ENCODE assay signal across 23 cellular contexts in genomic region chr1:30485072-30485471, GRCh38.
A peak's percentile ranks its signal among the peaks of the same experiment; 100 is the strongest.
DNase-seq lines count a peak whose midpoint lies in the region; ATAC-seq, FAIRE-seq and TF ChIP-seq lines count a peak whose summit lies in the region.
"Had no signal": no experiment of that assay in that cellular context is flagged by ENCODE, and none has a peak within 500 bp of the region (broad histone marks: within the 10 kb centered on the region; RNA-seq: fewer than 3 reads in every experiment).

No MANE protein-coding gene starts in this region.

- H3K4me1 ChIP-seq in HepG2 (ENCODE audit: insufficient read depth, low read length): no peaks in the 10 kb centered on the region
- no peaks in the 10 kb centered on the region for H3K4me1 ChIP-seq in right lobe of liver
- H3K4me1 ChIP-seq in sigmoid colon: no peaks in the 10 kb centered on the region
- no peaks in the 10 kb centered on the region for H3K4me1 ChIP-seq in mammary epithelial cell (ENCODE audit: insufficient read depth, low read length)
- H3K4me1 ChIP-seq: A549; BE2C; BLaER1 treated with 17β-estradiol and CSF1 and Interleukin-3, amounts not matched to agents 10 nM and 100 nM; Caco-2; HAP-1 had no signal

- H3K4me3 ChIP-seq in HepG2 (replicated peaks in 1 of 3; ENCODE audit: insufficient read depth in 1 of 3, low read depth in 2 of 3, low read length in 3 of 3): no peak overlapping the region
- no peak overlapping the region for H3K4me3 ChIP-seq in right lobe of liver
- no peak overlapping the region for H3K4me3 ChIP-seq in sigmoid colon
- no peak overlapping the region for H3K4me3 ChIP-seq in mammary epithelial cell (replicated peaks in 1 of 3; ENCODE audit: insufficient read depth in 1 of 3, low read depth in 2 of 3, low read length in 3 of 3)
- H3K4me3 ChIP-seq: A549; BLaER1 treated with 17β-estradiol and CSF1 and Interleukin-3, amounts not matched to agents 10 nM and 100 nM; HAP-1 had no signal

- H2AFZ ChIP-seq in HepG2 (ENCODE audit: low read length): no peak overlapping the region
- no peak overlapping the region for H2AFZ ChIP-seq in mammary epithelial cell (ENCODE audit: low read depth, low read length)

- H3K27ac Mint-ChIP-seq in stimulated activated effector memory CD8-positive, alpha-beta T cell treated with anti-CD3 and anti-CD28 coated beads, Interleukin-12 subunit alpha, Interleukin-12 subunit beta, amount 100 ng/mL, for 72 hours: no peak overlapping the region
- no peak overlapping the region for H3K27ac Mint-ChIP-seq in activated CD4-positive, alpha-beta T cell treated with anti-CD3 and anti-CD28 coated beads for 36 hours
- H3K27ac Mint-ChIP-seq: CD8-positive, alpha-beta T cell; HFFc6 had no signal

- TF ChIP-seq POLR2A in HepG2 (IDR thresholded peaks at IDR 0.05; ENCODE audit: insufficient read depth in 1 of 2, low read depth in 2 of 2, low read length in 2 of 2) (no peak), right lobe of liver (IDR thresholded peaks at IDR 0.05) (no peak), sigmoid colon (IDR thresholded peaks at IDR 0.05) (no peak)

- H3K9me3 ChIP-seq in HepG2 (ENCODE audit: low read length): no peaks in the 10 kb centered on the region
- H3K9me3 ChIP-seq in right lobe of liver: no peaks in the 10 kb centered on the region
- peaks cover 4 to 16% (median 13%) of the 10 kb centered on the region in 4 donors for H3K9me3 ChIP-seq in sigmoid colon
- H3K9me3 ChIP-seq in mammary epithelial cell (replicated peaks; ENCODE audit: insufficient read depth, low read length): peaks cover 23% of the 10 kb centered on the region
- H3K9me3 ChIP-seq: A549, BE2C, Caco-2, HAP-1 had no signal

- H3K36me3 Mint-ChIP-seq in stimulated activated effector memory CD8-positive, alpha-beta T cell treated with anti-CD3 and anti-CD28 coated beads, Interleukin-12 subunit alpha, Interleukin-12 subunit beta, amount 100 ng/mL, for 72 hours: no peaks in the 10 kb centered on the region
- H3K36me3 Mint-ChIP-seq in activated CD4-positive, alpha-beta T cell treated with anti-CD3 and anti-CD28 coated beads for 36 hours (ENCODE audit: low read depth): peaks cover 6% of the 10 kb centered on the region

- peaks cover 15% of the 10 kb centered on the region for H3K27me3 Mint-ChIP-seq in activated CD4-positive, alpha-beta T cell treated with anti-CD3 and anti-CD28 coated beads for 36 hours

- H3K79me2 ChIP-seq in HepG2 (ENCODE audit: insufficient read depth, low read length): no peaks in the 10 kb centered on the region
- no peaks in the 10 kb centered on the region for H3K79me2 ChIP-seq in mammary epithelial cell (ENCODE audit: insufficient read depth, low read length)

- POLR2A ChIA-PET in HepG2 (lab: Yijun Ruan, JAX): no interaction called here
- POLR2A ChIA-PET in activated CD4-positive, alpha-beta T cell treated with anti-CD3 and anti-CD28 coated beads for 36 hours (lab: Charles Lee): no interaction called here

- ATAC-seq in HepG2: no peak
- no peak for ATAC-seq in right lobe of liver
- ATAC-seq in stimulated activated effector memory CD8-positive, alpha-beta T cell treated with anti-CD3 and anti-CD28 coated beads, Interleukin-12 subunit alpha, Interleukin-12 subunit beta, amount 100 ng/mL, for 72 hours: no peak
- no peak for ATAC-seq in activated CD4-positive, alpha-beta T cell treated with anti-CD3 and anti-CD28 coated beads for 36 hours
- ATAC-seq: A549; CD8-positive, alpha-beta T cell had no signal

- 12% methylated on average over 6 of the region's 6 CpGs for WGBS in HepG2 (ENCODE audit: low lambda C conversion rate)
- 52% methylated on average over 4 of the region's 6 CpGs for WGBS in right lobe of liver (ENCODE audit: insufficient coverage, low coverage, low lambda C conversion rate, missing lambda C conversion rate)
- WGBS in sigmoid colon, 2 donors: 89 to 92% methylated on average over 6 of the region's 6 CpGs
- 90% methylated on average over 5 of the region's 6 CpGs for whole genome bisulfite sequencing in mammary epithelial cell (ENCODE audit: low coverage, missing lambda C conversion rate)

- H4K20me1 ChIP-seq in HepG2 (ENCODE audit: insufficient read depth, low read length) (no peaks in the 10 kb centered on the region), mammary epithelial cell (ENCODE audit: insufficient read depth, low read length) (no peaks in the 10 kb centered on the region)
- H4K20me1 ChIP-seq: BLaER1 treated with 17β-estradiol and CSF1 and Interleukin-3, amounts not matched to agents 10 nM and 100 nM had no signal

- intact Hi-C loops in HepG2 (cut with micrococcal nuclease; ENCODE audit: unreplicated experiment): no loop called here
- intact Hi-C loops in right lobe of liver (cut with DNase I): no loop called here
- intact Hi-C loops in sigmoid colon (cut with DNase I): no loop called here
- intact Hi-C loops in activated CD4-positive, alpha-beta T cell treated with anti-CD3 and anti-CD28 coated beads for 36 hours (cut with DNase I, micrococcal nuclease): no loop called here
- intact Hi-C loops in mammary epithelial cell (cut with micrococcal nuclease): no loop called here

- dilution Hi-C loops in mammary epithelial cell (cut with HindIII; ENCODE audit: low sequenced_read_pairs): no loop called here

- no peak for TF ChIP-seq EP300 in HepG2 (IDR thresholded peaks at IDR 0.05; ENCODE audit: low read depth in 2 of 2, low read length in 2 of 2)
- no peak for TF ChIP-seq EP300 in HepG2 (CRISPR knock-in tag; IDR thresholded peaks at IDR 0.05; ENCODE audit: borderline replicate concordance)
- TF ChIP-seq EP300 in sigmoid colon (IDR thresholded peaks at IDR 0.05): no peak

- no peak for TF ChIP-seq CTCF in HepG2 (CRISPR knock-in tag; IDR thresholded peaks at IDR 0.05)
- TF ChIP-seq CTCF in right lobe of liver (IDR thresholded peaks at IDR 0.05): no peak
- TF ChIP-seq CTCF in sigmoid colon (IDR thresholded peaks at IDR 0.05): no peak
- no peak for TF ChIP-seq CTCF in mammary epithelial cell (conservative IDR thresholded peaks at IDR 0.05 in 1 of 2, IDR thresholded peaks at IDR 0.05 in 1 of 2; ENCODE audit: extremely low read depth in 1 of 2, insufficient read depth in 1 of 2, low read depth in 1 of 2, low read length in 2 of 2)

- no peak for TF ChIP-seq RAD21 in HepG2 (CRISPR knock-in tag; IDR thresholded peaks at IDR 0.05)

- CTCF ChIA-PET in HepG2 (lab: Yijun Ruan, JAX; ENCODE audit: low intra/inter-chr PET ratio, low total read pairs) (no interaction called here), mammary epithelial cell (lab: Charles Lee; ENCODE audit: low non-redundant PET) (no interaction called here)
- CTCF ChIA-PET in activated CD4-positive, alpha-beta T cell treated with anti-CD3 and anti-CD28 coated beads for 36 hours (lab: Charles Lee): no interaction called here

- H3K4me2 ChIP-seq in HepG2 (ENCODE audit: low read depth, low read length) (no peak overlapping the region), mammary epithelial cell (ENCODE audit: insufficient read depth, low read depth, low read length) (no peak overlapping the region)
- H3K4me2 ChIP-seq: A549; BLaER1 treated with 17β-estradiol and CSF1 and Interleukin-3, amounts not matched to agents 10 nM and 100 nM had no signal

- no TSS peak for BruUV-seq in HepG2 (replicated peaks; lab: Mats Ljungman, UMichigan)
- no TSS peak for BruUV-seq in mammary epithelial cell (replicated peaks; lab: Mats Ljungman, UMichigan)

- no peak for DNase-seq in HepG2 (ENCODE audit: low spot score)
- DNase-seq in right lobe of liver: no peak
- peak; percentile 59 for DNase-seq in mesenteric fat pad (ENCODE audit: low spot score)
- DNase-seq in sigmoid colon: peak; percentile 26
- DNase-seq in stimulated activated effector memory CD8-positive, alpha-beta T cell treated with anti-CD3 and anti-CD28 coated beads, Interleukin-12 subunit alpha, Interleukin-12 subunit beta, amount 100 ng/mL, for 72 hours (ENCODE audit: low spot score in 2 of 2): no peak
- no peak for DNase-seq in activated CD4-positive, alpha-beta T cell treated with anti-CD3 and anti-CD28 coated beads for 36 hours
- DNase-seq in mammary epithelial cell: no peak
- DNase-seq: 8988T; ACHN; AML-193; BE2C; Caco-2; CD8-positive, alpha-beta T cell; DMS153; DND-41; GOT3; HFFc6 had no signal

- FAIRE-seq in HepG2 (lab: Jason Lieb, UNC): no peak
- FAIRE-seq: A549, G401.6, GM12892, H54 had no signal

- no peak overlapping the region for H3K27ac ChIP-seq in HepG2 (ENCODE audit: extremely low read length, insufficient read depth, low read length)
- no peak overlapping the region for H3K27ac ChIP-seq in right lobe of liver
- no peak overlapping the region for H3K27ac ChIP-seq in sigmoid colon
- no peak overlapping the region for H3K27ac ChIP-seq in mammary epithelial cell (ENCODE audit: insufficient read depth, low read depth, low read length)
- H3K27ac ChIP-seq: A549; BLaER1 treated with 17β-estradiol and CSF1 and Interleukin-3, amounts not matched to agents 10 nM and 100 nM had no signal

- H3K4me3 Mint-ChIP-seq in stimulated activated effector memory CD8-positive, alpha-beta T cell treated with anti-CD3 and anti-CD28 coated beads, Interleukin-12 subunit alpha, Interleukin-12 subunit beta, amount 100 ng/mL, for 72 hours: no peak overlapping the region
- no peak overlapping the region for H3K4me3 Mint-ChIP-seq in activated CD4-positive, alpha-beta T cell treated with anti-CD3 and anti-CD28 coated beads for 36 hours
- H3K4me3 Mint-ChIP-seq: CD8-positive, alpha-beta T cell; HFFc6 had no signal

- H3K4me1 Mint-ChIP-seq in stimulated activated effector memory CD8-positive, alpha-beta T cell treated with anti-CD3 and anti-CD28 coated beads, Interleukin-12 subunit alpha, Interleukin-12 subunit beta, amount 100 ng/mL, for 72 hours: no peaks in the 10 kb centered on the region
- H3K4me1 Mint-ChIP-seq in activated CD4-positive, alpha-beta T cell treated with anti-CD3 and anti-CD28 coated beads for 36 hours: no peaks in the 10 kb centered on the region

- H3K9me3 Mint-ChIP-seq in stimulated activated effector memory CD8-positive, alpha-beta T cell treated with anti-CD3 and anti-CD28 coated beads, Interleukin-12 subunit alpha, Interleukin-12 subunit beta, amount 100 ng/mL, for 72 hours: peaks cover 10% of the 10 kb centered on the region
- H3K9me3 Mint-ChIP-seq in activated CD4-positive, alpha-beta T cell treated with anti-CD3 and anti-CD28 coated beads for 36 hours (ENCODE audit: low read depth): peaks cover 22% of the 10 kb centered on the region

- H3K27me3 ChIP-seq in HepG2 (ENCODE audit: control insufficient read depth in 1 of 2, insufficient read depth in 2 of 2, low read length in 2 of 2): no peaks in the 10 kb centered on the region; a peak in 1 of 5 replicates
- no peaks in the 10 kb centered on the region for H3K27me3 ChIP-seq in right lobe of liver
- H3K27me3 ChIP-seq in sigmoid colon: peaks cover 0 to 9% (median 0%) of the 10 kb centered on the region in 3 donors
- H3K27me3 ChIP-seq in mammary epithelial cell (ENCODE audit: insufficient read depth, low read length): no peaks in the 10 kb centered on the region
- H3K27me3 ChIP-seq: BE2C; BLaER1 treated with 17β-estradiol and CSF1 and Interleukin-3, amounts not matched to agents 10 nM and 100 nM had no signal

- H3K9ac ChIP-seq in HepG2 (ENCODE audit: insufficient read depth, low read depth, low read length) (no peak overlapping the region), mammary epithelial cell (ENCODE audit: insufficient read depth, low read length) (no peak overlapping the region)
- H3K9ac ChIP-seq: BLaER1 treated with 17β-estradiol and CSF1 and Interleukin-3, amounts not matched to agents 10 nM and 100 nM had no signal

- in situ Hi-C loops in HepG2 (cut with HindIII; ENCODE audit: extremely low pct_ligation_motif_present, low pct_unique_long_range_greater_than_20kb) (no loop called here), mammary epithelial cell (cut with MboI; ENCODE audit: low sequenced_read_pairs in 2 of 2) (no loop called here)

- H3K36me3 ChIP-seq in HepG2 (replicated peaks in 1 of 2; ENCODE audit: control insufficient read depth in 1 of 2, insufficient read depth in 2 of 2, low read length in 2 of 2): no peaks in the 10 kb centered on the region
- no peaks in the 10 kb centered on the region for H3K36me3 ChIP-seq in right lobe of liver
- no peaks in the 10 kb centered on the region for H3K36me3 ChIP-seq in sigmoid colon
- H3K36me3 ChIP-seq in mammary epithelial cell (ENCODE audit: insufficient read depth, low read length): no peaks in the 10 kb centered on the region
- H3K36me3 ChIP-seq: BE2C, HAP-1 had no signal

Comparison
In these comparisons a context has a peak if more than half of its experiments do, and no peak if none do; other contexts are left out.
1. DNase-seq: peak in mesenteric fat pad (single experiment) and sigmoid colon (single experiment); none in HepG2 (single experiment), right lobe of liver (0 of 3), stimulated activated effector memory CD8-positive, alpha-beta T cell treated with anti-CD3 and anti-CD28 coated beads, Interleukin-12 subunit alpha, Interleukin-12 subunit beta, amount 100 ng/mL, for 72 hours (0 of 2), activated CD4-positive, alpha-beta T cell treated with anti-CD3 and anti-CD28 coated beads for 36 hours (single experiment) and mammary epithelial cell (single experiment).